23 cellular contexts compared by ENCODE assay signal in genomic region chr11:29243616-29244015, GRCh38.
"Had no signal": no experiment of that assay in that cellular context is flagged by ENCODE, and none has a peak within 500 bp of the region (broad histone marks: within the 10 kb centered on the region; RNA-seq: fewer than 3 reads in every experiment).

No MANE protein-coding gene starts in this region.

- H3K4me3 Mint-ChIP-seq: activated CD4-positive, alpha-beta memory T cell treated with anti-CD3 and anti-CD28 coated beads for 36 hours; activated CD4-positive, alpha-beta T cell treated with anti-CD3 and anti-CD28 coated beads, Interleukin-2, amount 10 ng/mL, durations not matched to agents 7 days and 5 days; activated naive CD4-positive, alpha-beta T cell treated with anti-CD3 and anti-CD28 coated beads for 36 hours; activated naive CD8-positive, alpha-beta T cell; activated T-cell treated with anti-CD3 and anti-CD28 coated beads, Interleukin-2, amount 50 U/mL, for 4 hours; activated T-helper 17 cell treated with anti-CD3 and anti-CD28 coated beads, Interleukin-2, amount 50 U/mL, for 72 hours; T-cell had no signal

- H3K27me3 ChIP-seq: breast epithelium had no signal

- H3K36me3 Mint-ChIP-seq: activated CD4-positive, alpha-beta memory T cell treated with anti-CD3 and anti-CD28 coated beads for 36 hours; activated naive CD8-positive, alpha-beta T cell; T-cell had no signal

- ATAC-seq: activated T-cell treated with anti-CD3 and anti-CD28 coated beads, Interleukin-2, amount 50 U/mL, for 4 hours; activated T-helper 17 cell treated with anti-CD3 and anti-CD28 coated beads, Interleukin-2, amount 50 U/mL, for 72 hours; T-cell had no signal

- H3K4me1 Mint-ChIP-seq: activated CD4-positive, alpha-beta T cell treated with anti-CD3 and anti-CD28 coated beads, Interleukin-2, amount 10 ng/mL, durations not matched to agents 7 days and 5 days; activated T-helper 17 cell treated with anti-CD3 and anti-CD28 coated beads, Interleukin-2, amount 50 U/mL, for 72 hours; T-cell had no signal

- DNase-seq: activated CD4-positive, alpha-beta memory T cell treated with anti-CD3 and anti-CD28 coated beads for 36 hours; activated CD4-positive, alpha-beta T cell treated with anti-CD3 and anti-CD28 coated beads, Interleukin-2, amount 10 ng/mL, durations not matched to agents 7 days and 5 days; activated CD4-positive, CD25-positive, alpha-beta regulatory T cell; activated CD8-positive, alpha-beta memory T cell treated with anti-CD3 and anti-CD28 coated beads for 24 hours; activated gamma-delta T cell; activated naive CD4-positive, alpha-beta T cell treated with anti-CD3 and anti-CD28 coated beads for 36 hours; activated T-cell treated with anti-CD3 and anti-CD28 coated beads, Interleukin-2, amount 50 U/mL, for 4 hours; anterior cingulate cortex; central memory CD4-positive, alpha-beta T cell; NCI-H1092; NCI-H1417; NCI-H1930; NCI-H2171; NCI-H2227 treated with DMSO at 0.1 percent for 48 hours; NCI-H526; NCI-H774; T-cell had no signal

- H3K9me3 ChIP-seq: breast epithelium had no signal

- H3K27me3 Mint-ChIP-seq: activated CD4-positive, alpha-beta memory T cell treated with anti-CD3 and anti-CD28 coated beads for 36 hours; activated CD4-positive, alpha-beta T cell treated with anti-CD3 and anti-CD28 coated beads, Interleukin-2, amount 10 ng/mL, durations not matched to agents 7 days and 5 days; activated naive CD8-positive, alpha-beta T cell; activated T-helper 17 cell treated with anti-CD3 and anti-CD28 coated beads, Interleukin-2, amount 50 U/mL, for 72 hours; T-cell had no signal

- H3K9ac ChIP-seq: KMS-11 had no signal

- H3K4me1 ChIP-seq: breast epithelium had no signal

- H3K27ac Mint-ChIP-seq: activated CD4-positive, alpha-beta memory T cell treated with anti-CD3 and anti-CD28 coated beads for 36 hours; activated CD4-positive, alpha-beta T cell treated with anti-CD3 and anti-CD28 coated beads, Interleukin-2, amount 10 ng/mL, durations not matched to agents 7 days and 5 days; activated naive CD4-positive, alpha-beta T cell treated with anti-CD3 and anti-CD28 coated beads for 36 hours; activated naive CD8-positive, alpha-beta T cell; activated T-helper 17 cell treated with anti-CD3 and anti-CD28 coated beads, Interleukin-2, amount 50 U/mL, for 72 hours; T-cell had no signal

- H3K27ac ChIP-seq: breast epithelium, KMS-11, SK-N-MC, VCaP had no signal

- H3K4me3 ChIP-seq: breast epithelium, SK-N-MC had no signal

- H3K4me2 ChIP-seq: KMS-11 had no signal

- H3K36me3 ChIP-seq: breast epithelium had no signal
